In the genomic region with DNA sequence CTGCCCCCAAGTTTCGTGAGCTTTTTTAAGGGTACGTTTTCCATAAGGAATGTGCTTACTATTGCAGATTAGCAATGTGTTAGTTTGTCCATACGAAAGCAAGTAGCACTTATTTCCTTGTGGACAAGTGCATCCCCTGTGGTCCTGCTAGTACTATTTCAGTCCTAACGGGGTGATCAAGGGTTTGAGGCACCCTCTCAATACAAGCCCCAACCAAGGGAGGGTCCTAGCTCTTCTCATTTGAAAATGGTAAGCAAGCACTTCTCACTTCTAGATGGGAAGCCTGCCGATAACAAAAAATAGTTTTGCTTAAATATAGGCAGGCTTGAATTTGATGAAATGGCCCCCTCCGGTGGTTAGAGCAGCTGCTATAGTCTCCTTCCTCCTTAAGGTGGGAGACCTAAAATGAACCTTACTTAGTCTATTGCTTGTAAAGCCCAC, we compare ENCODE assay signal across 9 cellular contexts.
A peak's percentile ranks its signal among the peaks of the same experiment; 100 is the strongest.
DNase-seq lines count a peak whose midpoint lies in the region; ATAC-seq and TF ChIP-seq lines count a peak whose summit lies in the region.
"Had no signal": no experiment of that assay in that cellular context is flagged by ENCODE, and none has a peak within 500 bp of the region (broad histone marks: within the 10 kb centered on the region; RNA-seq: fewer than 3 reads in every experiment).

No MANE protein-coding gene starts in this region.

- TF ChIP-seq POLR2A in prostate gland (IDR thresholded peaks at IDR 0.05) = no peak

- intact Hi-C loops in prostate gland (cut with DNase I) = no loop called here

- WGBS in prostate gland = 33% methylated on average over 6 of the region's 6 CpGs

- H3K27me3 ChIP-seq in prostate gland (replicated peaks; ENCODE audit: insufficient read depth) = no peaks in the 10 kb centered on the region

- no peaks in the 10 kb centered on the region for H3K9me3 ChIP-seq in prostate gland

- no peak for ATAC-seq in HG03097 (IDR thresholded peaks at IDR 0.05; ENCODE audit: low FRiP score, unreplicated experiment)
- no peak for ATAC-seq in GM21515 (IDR thresholded peaks at IDR 0.05; ENCODE audit: unreplicated experiment)

- no peaks in the 10 kb centered on the region for H3K4me1 ChIP-seq in prostate gland (replicated peaks)

- no peak overlapping the region for H3K27ac ChIP-seq in prostate gland
- H3K27ac ChIP-seq: skin epidermis had no signal

- peak; percentile 55 for DNase-seq in COLO668 (lab: John Stamatoyannopoulos, UW; ENCODE audit: unreplicated experiment)
- no peak for DNase-seq in GM20000 (ENCODE audit: low spot score)
- peak; percentile 12 for DNase-seq in NCI-H2171 (lab: John Stamatoyannopoulos, UW)
- DNase-seq in activated CD8-positive, alpha-beta memory T cell treated with anti-CD3 and anti-CD28 coated beads, Interleukin-2, amount 50 U/mL, for 1 hour (ENCODE audit: extremely low read depth) = peak; percentile 24
- DNase-seq in fibroblast of villous mesenchyme (ENCODE audit: low read depth) = peak; percentile 54
- peak; percentile 37 for DNase-seq in prostate gland (ENCODE audit: low spot score)

- H3K4me3 ChIP-seq in fibroblast of villous mesenchyme (ENCODE audit: low read depth, low read length) (no peak overlapping the region), prostate gland (no peak overlapping the region)
- H3K4me3 ChIP-seq: skin epidermis had no signal

- TF ChIP-seq CTCF in GM20000 (IDR thresholded peaks at IDR 0.05; ENCODE audit: extremely low read depth, missing control alignments) (peak; percentile 5), fibroblast of villous mesenchyme (IDR thresholded peaks at IDR 0.05; ENCODE audit: insufficient read depth, low read depth, low read length) (peak; percentile 53), prostate gland (IDR thresholded peaks at IDR 0.05) (peak; percentile 11 to 60 (median 30))

- H3K36me3 ChIP-seq in prostate gland = no peaks in the 10 kb centered on the region
